In the genomic region with DNA sequence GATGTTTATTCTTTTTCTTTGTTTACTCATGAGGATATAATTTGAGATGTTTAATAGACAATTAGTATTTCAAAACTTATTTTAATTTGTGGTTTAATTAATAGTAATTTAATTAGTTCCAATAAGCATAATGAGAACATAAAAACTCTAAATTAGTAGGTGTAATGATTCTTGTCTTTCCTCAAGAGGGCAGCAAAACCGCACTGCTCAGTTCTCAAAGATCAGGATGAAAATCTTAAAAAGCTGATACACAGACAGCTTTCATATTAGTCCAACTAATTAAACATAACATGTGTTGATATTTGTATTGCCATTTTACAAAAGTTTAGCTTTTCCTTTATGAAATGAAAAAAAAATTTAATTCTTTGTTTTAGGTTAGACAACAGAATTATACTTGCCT, we compare ENCODE assay signal across 10 cellular contexts.
DNase-seq lines count a peak whose midpoint lies in the region; ATAC-seq, FAIRE-seq and TF ChIP-seq lines count a peak whose summit lies in the region.
"Had no signal": no experiment of that assay in that cellular context is flagged by ENCODE, and none has a peak within 500 bp of the region (broad histone marks: within the 10 kb centered on the region; RNA-seq: fewer than 3 reads in every experiment).

No MANE protein-coding gene starts in this region.

- H4K20me1 ChIP-seq in PC-3 (ENCODE audit: low read length) = no peaks in the 10 kb centered on the region

- H3K9me3 ChIP-seq in left ventricle myocardium inferior (replicated peaks) (peaks cover under 1% of the 10 kb centered on the region), PC-3 (ENCODE audit: low read length) (no peaks in the 10 kb centered on the region)

- CTCF ChIA-PET in PC-3 (lab: Charles Lee) = interaction anchor here (0.7 kb wide), 1 partner anchor 235 kb away, joined by 3 read pairs; no protein-coding TSS in a partner anchor

- no peak for TF ChIP-seq POLR2A in GM12892 (IDR thresholded peaks at IDR 0.05; ENCODE audit: low read depth, low read length)

- BruUV-seq in PC-3 (replicated peaks; lab: Mats Ljungman, UMichigan) = no TSS peak

- H2AFZ ChIP-seq in PC-3 (ENCODE audit: low read length) = no peak overlapping the region

- H3K4me3 ChIP-seq in left ventricle myocardium inferior (no peak overlapping the region), PC-3 (ENCODE audit: low read length) (no peak overlapping the region), fibroblast of the aortic adventitia (ENCODE audit: low read depth, low read length) (no peak overlapping the region)
- H3K4me3 ChIP-seq: thoracic aorta had no signal

- TF ChIP-seq CTCF in left ventricle myocardium inferior (IDR thresholded peaks at IDR 0.05; ENCODE audit: borderline replicate concordance) (peak; percentile 61), PC-3 (conservative IDR thresholded peaks at IDR 0.05; ENCODE audit: low read depth, low read length) (peak; percentile 64), fibroblast of the aortic adventitia (IDR thresholded peaks at IDR 0.05; ENCODE audit: insufficient read depth, low read length) (peak; percentile 36)

- no peaks in the 10 kb centered on the region for H3F3A ChIP-seq in PC-3 (ENCODE audit: low read length, unreplicated experiment)

- H3K27me3 ChIP-seq in left ventricle myocardium inferior (ENCODE audit: low read depth) (no peaks in the 10 kb centered on the region), PC-3 (ENCODE audit: low read length) (no peaks in the 10 kb centered on the region)

- no peak overlapping the region for H3K27ac ChIP-seq in left ventricle myocardium inferior (replicated peaks)
- H3K27ac ChIP-seq in PC-3 (ENCODE audit: low read length) = no peak overlapping the region
- H3K27ac ChIP-seq: thoracic aorta had no signal

- POLR2A ChIA-PET in PC-3 (lab: Charles Lee; ENCODE audit: unreplicated experiment) = no interaction called here

- no peak overlapping the region for H3K9ac ChIP-seq in PC-3 (ENCODE audit: low read length)

- ATAC-seq in PC-3 = no peak
- no peak for ATAC-seq in GM21576 (IDR thresholded peaks at IDR 0.05; ENCODE audit: unreplicated experiment)
- ATAC-seq in esophagus mucosa = no peak

- H3K79me2 ChIP-seq in PC-3 (ENCODE audit: low read length) = no peaks in the 10 kb centered on the region

- H3K36me3 ChIP-seq in left ventricle myocardium inferior (no peaks in the 10 kb centered on the region), PC-3 (ENCODE audit: low read depth, low read length) (no peaks in the 10 kb centered on the region)
- H3K36me3 ChIP-seq: thoracic aorta had no signal

- H3K9me2 ChIP-seq in PC-3 (replicated peaks; ENCODE audit: low read length) = no peaks in the 10 kb centered on the region

- FAIRE-seq in GM12892 (lab: Jason Lieb, UNC) = no peak

- H3K4me1 ChIP-seq in left ventricle myocardium inferior (peaks cover 7% of the 10 kb centered on the region), PC-3 (ENCODE audit: insufficient read depth, low read length) (peaks cover 6% of the 10 kb centered on the region; the same call in 1 of the 2 replicates)

- DNase-seq in left ventricle myocardium inferior (no peak), cardiac septum (ENCODE audit: low spot score) (no peak), PC-3 (peak; percentile 50), fibroblast of the aortic adventitia (ENCODE audit: low read depth) (peak; percentile 24), GM12892 (ENCODE audit: insufficient read length) (no peak), middle frontal gyrus (ENCODE audit: extremely low spot score, low spot score) (no peak)
- DNase-seq: GDM1 had no signal

- H3K4me2 ChIP-seq in PC-3 (ENCODE audit: low read length) = no peak overlapping the region

- intact Hi-C loops in left ventricle myocardium inferior (cut with micrococcal nuclease) (no loop called here), cardiac septum (cut with DNase I) (no loop called here), PC-3 (cut with micrococcal nuclease) (loop anchor here (1.0 kb wide), 1 partner anchor 247 kb away; no protein-coding TSS in a partner anchor)

Comparison
In these comparisons a context has a peak if more than half of its experiments do, and no peak if none do; other contexts are left out.
1. DNase-seq: peak in PC-3 (single experiment) and fibroblast of the aortic adventitia (single experiment); none in left ventricle myocardium inferior (single experiment), cardiac septum (single experiment), GM12892 (single experiment) and middle frontal gyrus (single experiment).
2. Peak in every context shown above with its lines, with median percentiles within 50 percentile points of each other: CTCF ChIP-seq.